In genomic region chr12:53998900-53999236, GRCh38 we compare ENCODE assay signal across 23 cellular contexts. TPM values are rescaled to one million over a fixed set of nuclear protein-coding genes. Genes with fewer than 3 reads are reported as not detected.
A peak's percentile ranks its signal among the peaks of the same experiment; 100 is the strongest.
DNase-seq lines count a peak whose midpoint lies in the region; ATAC-seq, FAIRE-seq and TF ChIP-seq lines count a peak whose summit lies in the region.
"Had no signal": no experiment of that assay in that cellular context is flagged by ENCODE, and none has a peak within 500 bp of the region (broad histone marks: within the 10 kb centered on the region; RNA-seq: fewer than 3 reads in every experiment).

No MANE protein-coding gene starts in this region.

- H3K27ac ChIP-seq in GM23248 (no peak overlapping the region), SJSA1 (peak overlapping the region; percentile 18), keratinocyte (ENCODE audit: control insufficient read depth, insufficient read depth, low read length) (peak overlapping the region; percentile 96), subcutaneous abdominal adipose tissue (ENCODE audit: low read depth, low read length) (peak overlapping the region; percentile 98)
- H3K27ac ChIP-seq: BLaER1, body of pancreas, colonic mucosa, PC-9 had no signal

- H3K9me1 ChIP-seq in keratinocyte (ENCODE audit: control insufficient read depth, extremely low read depth, insufficient read depth, low read length) = no peaks in the 10 kb centered on the region

- H3K9ac ChIP-seq in GM23248 = peak overlapping the region; percentile 98; the same call in 1 of the 2 replicates
- peak overlapping the region; percentile 98 for H3K9ac ChIP-seq in keratinocyte (ENCODE audit: control insufficient read depth, extremely low read depth, insufficient read depth, low read length)
- H3K9ac ChIP-seq in subcutaneous abdominal adipose tissue (ENCODE audit: low read length in 5 of 5) = peak overlapping the region in 2 of 5 donors; percentile 57 to 98
- H3K9ac ChIP-seq: BLaER1 had no signal

- H4K20me1 ChIP-seq in GM23248 (ENCODE audit: insufficient read depth) (no peaks in the 10 kb centered on the region), keratinocyte (ENCODE audit: control insufficient read depth, extremely low read depth, insufficient read depth, low read length) (no peaks in the 10 kb centered on the region)

- H3K4me3 ChIP-seq in GM23248 (peak overlapping the region; percentile 96), SJSA1 (no peak overlapping the region), keratinocyte (ENCODE audit: control insufficient read depth in 2 of 3, extremely low read depth in 1 of 3, insufficient read depth in 2 of 3, low read depth in 1 of 3, low read length in 3 of 3) (peak overlapping the region; percentile 51 to 96 (median 82)), subcutaneous abdominal adipose tissue (ENCODE audit: low read depth in 1 of 5, low read length in 5 of 5) (peak overlapping the region; percentile 47 to 78 (median 77))
- H3K4me3 ChIP-seq: BLaER1, body of pancreas, colonic mucosa, PC-9 had no signal

- H3K9me3 ChIP-seq in GM23248 (ENCODE audit: low read depth) (no peaks in the 10 kb centered on the region), SJSA1 (replicated peaks) (no peaks in the 10 kb centered on the region), keratinocyte (ENCODE audit: control insufficient read depth, low read depth, low read length) (no peaks in the 10 kb centered on the region), subcutaneous abdominal adipose tissue (ENCODE audit: control insufficient read depth in 5 of 5, low read length in 5 of 5) (no peaks in the 10 kb centered on the region)
- H3K9me3 ChIP-seq: body of pancreas, colonic mucosa had no signal

- WGBS in GM23248 (ENCODE audit: low coverage in 1 of 2, low lambda C conversion rate in 2 of 2, missing lambda C conversion rate in 2 of 2), 2 experiments = 43 to 49% methylated on average over 11 to 13 of the region's 13 CpGs

- in situ Hi-C loops in GM23248 (cut with MboI) = no loop called here

- TF ChIP-seq CTCF in keratinocyte (optimal IDR thresholded peaks at IDR 0.05 in 1 of 3, IDR thresholded peaks at IDR 0.05 in 1 of 3, conservative IDR thresholded peaks at IDR 0.05 in 1 of 3; ENCODE audit: extremely low read depth in 1 of 3, insufficient read depth in 2 of 3, low read length in 3 of 3) (no peak), D721Med (IDR thresholded peaks at IDR 0.05; ENCODE audit: insufficient read depth, missing control alignments) (no peak)

- H3K79me2 ChIP-seq in GM23248 (ENCODE audit: insufficient read depth) (peaks cover 9% of the 10 kb centered on the region; the same call in 1 of the 2 replicates), keratinocyte (ENCODE audit: control insufficient read depth, insufficient read depth, low read length) (peaks cover 75% of the 10 kb centered on the region)

- no peak for FAIRE-seq in keratinocyte (lab: Jason Lieb, UNC)
- FAIRE-seq in D721Med (lab: Jason Lieb, UNC) = no peak
- FAIRE-seq: endometrium had no signal

- ATAC-seq in HG03095 (IDR thresholded peaks at IDR 0.05; ENCODE audit: unreplicated experiment) (no peak), GM21528 (IDR thresholded peaks at IDR 0.05; ENCODE audit: low FRiP score, unreplicated experiment) (no peak)
- ATAC-seq: activated naive CD4-positive, alpha-beta T cell treated with anti-CD3 and anti-CD28 coated beads, Interleukin-2, amount 50 U/mL, for 72 hours; activated T-cell treated with anti-CD3 and anti-CD28 coated beads, Interleukin-2, amount 50 U/mL, for 4 hours; body of pancreas; foreskin keratinocyte; right cardiac atrium had no signal

- no peaks in the 10 kb centered on the region for H3K36me3 ChIP-seq in GM23248 (ENCODE audit: low read depth)
- H3K36me3 ChIP-seq in SJSA1 = 0 out of 2 replicates have a peak, but pooled peaks cover 5% of the 10 kb centered on the region
- peaks cover 0 to 6% of the 10 kb centered on the region in 2 experiments for H3K36me3 ChIP-seq in keratinocyte (ENCODE audit: control insufficient read depth in 2 of 2, extremely low read depth in 1 of 2, insufficient read depth in 2 of 2, low read length in 2 of 2)
- H3K36me3 ChIP-seq in subcutaneous abdominal adipose tissue (ENCODE audit: control insufficient read depth in 5 of 5, insufficient read depth in 5 of 5, low read length in 5 of 5) = no peaks in the 10 kb centered on the region
- H3K36me3 ChIP-seq: BLaER1, colonic mucosa had no signal

- peak overlapping the region; percentile 100; the same call in 1 of the 2 replicates for H2AFZ ChIP-seq in GM23248
- no peak overlapping the region for H2AFZ ChIP-seq in keratinocyte (ENCODE audit: control insufficient read depth, low read length)
- H2AFZ ChIP-seq: PC-9 had no signal

- no peaks in the 10 kb centered on the region for H3F3A ChIP-seq in GM23248 (ENCODE audit: insufficient read depth)

- H3K4me2 ChIP-seq in GM23248 (ENCODE audit: unreplicated experiment) (peak overlapping the region; percentile 57), keratinocyte (ENCODE audit: control insufficient read depth, extremely low read depth, insufficient read depth, low read depth, low read length) (peak overlapping the region; percentile 94)
- H3K4me2 ChIP-seq: BLaER1, PC-9 had no signal

- DNase-seq in GM23248 (no peak), SJSA1 (ENCODE audit: low read depth in 1 of 2, low spot score in 2 of 2) (no peak), keratinocyte (ENCODE audit: low read depth, low spot score) (no peak), D721Med (ENCODE audit: insufficient read length, low spot score) (no peak)
- DNase-seq: activated CD4-positive, alpha-beta T cell treated with anti-CD3 and anti-CD28 coated beads, Interleukin-2, amount 50 U/mL, for 48 hours; activated T-cell treated with anti-CD3 and anti-CD28 coated beads, Interleukin-2, amount 50 U/mL, for 4 hours; body of pancreas; colonic mucosa; HFFc6; Kasumi-1; midbrain; NCI-H1417 treated with DMSO at 0.1 percent for 48 hours; NCI-H2171 treated with DMSO at 0.1 percent for 48 hours; PC-9; right cardiac atrium had no signal

- H3K4me1 ChIP-seq in GM23248 (ENCODE audit: insufficient read depth) (peaks cover 3% of the 10 kb centered on the region; the same call in 1 of the 2 replicates), SJSA1 (replicated peaks) (peaks cover 58% of the 10 kb centered on the region), keratinocyte (ENCODE audit: control insufficient read depth, extremely low read depth, insufficient read depth, low read length) (peaks cover 32% of the 10 kb centered on the region), subcutaneous abdominal adipose tissue (ENCODE audit: control insufficient read depth in 5 of 5, insufficient read depth in 5 of 5, low read length in 5 of 5) (peaks cover 4 to 94% (median 84%) of the 10 kb centered on the region in 5 donors)
- H3K4me1 ChIP-seq: BLaER1 had no signal

- dilution Hi-C loops in keratinocyte (cut with MboI; ENCODE audit: extremely low pct_ligation_motif_present, low sequenced_read_pairs) = no loop called here

- no peaks in the 10 kb centered on the region for H3K9me2 ChIP-seq in GM23248 (ENCODE audit: insufficient read depth)

- H3K27me3 ChIP-seq in GM23248 (replicated peaks; ENCODE audit: insufficient read depth) = peaks cover 10% of the 10 kb centered on the region
- no peaks in the 10 kb centered on the region for H3K27me3 ChIP-seq in SJSA1 (replicated peaks)
- H3K27me3 ChIP-seq in keratinocyte (ENCODE audit: control insufficient read depth, extremely low read depth, insufficient read depth, low read length) = no peaks in the 10 kb centered on the region
- peaks cover 0 to 45% (median 35%) of the 10 kb centered on the region in 5 donors for H3K27me3 ChIP-seq in subcutaneous abdominal adipose tissue (ENCODE audit: control insufficient read depth in 5 of 5, insufficient read depth in 4 of 5, low read length in 5 of 5)
- H3K27me3 ChIP-seq: foreskin keratinocyte had no signal

RNA-seq across cellular contexts. Expression of gene HOXC9, which starts 1.1 kb away (rescaled TPM):
- total RNA-seq in GM23248 (2014; rRNA removed; shearing (Covaris generic)) = 2.5 and 3.7 TPM in 2 replicates
- polyA plus RNA-seq in GM23248 (2016; fragmentation: Nextera tagmentation; extraction: Ambion mirVana) = 5.5 and 6.0 TPM in 2 replicates
- 9.6 and 14.2 TPM in 2 replicates for total RNA-seq in SJSA1 (2014; rRNA removed; shearing (Covaris generic))
- 1.1 to 3.3 TPM (median 1.8 TPM) in 3 replicates for polyA plus RNA-seq in keratinocyte
- 2.9 TPM for polyA plus RNA-seq in keratinocyte (2011; ENCODE audit: low read depth)
- polyA plus RNA-seq in keratinocyte (2011; cell fraction: cytosol; rRNA removed) = 2.4 and 2.9 TPM in 2 replicates
- 3.1 and 3.7 TPM in 2 replicates for polyA plus RNA-seq in keratinocyte (2011; cell fraction: nucleus; rRNA removed)
- 3.5 and 4.4 TPM in 2 replicates for polyA plus RNA-seq in keratinocyte (2012; ENCODE audit: low replicate concordance)
- polyA minus RNA-seq in keratinocyte = 0.23 to 1.4 TPM (median 0.90 TPM) in 3 replicates
- polyA minus RNA-seq in keratinocyte (2011; cell fraction: cytosol; rRNA and poly(A)+ RNA removed) = 2.1 TPM
- polyA minus RNA-seq in keratinocyte (2011; cell fraction: nucleus; rRNA and poly(A)+ RNA removed) = 1.2 and 1.4 TPM in 2 replicates
- total RNA-seq: activated naive CD4-positive, alpha-beta T cell treated with anti-CD3 and anti-CD28 coated beads, Interleukin-2, amount 50 U/mL, for 72 hours; activated T-cell treated with anti-CD3 and anti-CD28 coated beads, Interleukin-2, amount 50 U/mL, for 4 hours; body of pancreas; colonic mucosa had no signal
- polyA plus RNA-seq: right cardiac atrium had no signal

RNA-seq across cellular contexts. Expression of gene HOXC8, which starts 9.9 kb away (rescaled TPM):
- total RNA-seq in GM23248 (2014; rRNA removed; shearing (Covaris generic)) = 3.8 and 11.3 TPM in 2 replicates
- polyA plus RNA-seq in GM23248 (2016; fragmentation: Nextera tagmentation; extraction: Ambion mirVana) (16.7 and 20.8 TPM in 2 replicates), keratinocyte (1.8 to 3.8 TPM (median 2.0 TPM) in 3 replicates)
- 0.19 and 1.3 TPM in 2 replicates for total RNA-seq in SJSA1 (2014; rRNA removed; shearing (Covaris generic))
- polyA plus RNA-seq in keratinocyte (2011; ENCODE audit: low read depth) = 2.1 TPM
- polyA plus RNA-seq in keratinocyte (2011; cell fraction: cytosol; rRNA removed) = 3.3 TPM in 2 replicates
- polyA plus RNA-seq in keratinocyte (2011; cell fraction: nucleus; rRNA removed) = 4.2 and 4.7 TPM in 2 replicates
- 2.0 and 3.3 TPM in 2 replicates for polyA plus RNA-seq in keratinocyte (2012; ENCODE audit: low replicate concordance)
- 1.3 to 2.3 TPM (median 1.5 TPM) in 3 replicates for polyA minus RNA-seq in keratinocyte
- 2.1 TPM for polyA minus RNA-seq in keratinocyte (2011; cell fraction: cytosol; rRNA and poly(A)+ RNA removed)
- polyA minus RNA-seq in keratinocyte (2011; cell fraction: nucleus; rRNA and poly(A)+ RNA removed) = 1.4 and 1.6 TPM in 2 replicates
- total RNA-seq: activated naive CD4-positive, alpha-beta T cell treated with anti-CD3 and anti-CD28 coated beads, Interleukin-2, amount 50 U/mL, for 72 hours; activated T-cell treated with anti-CD3 and anti-CD28 coated beads, Interleukin-2, amount 50 U/mL, for 4 hours; body of pancreas; colonic mucosa; HFFc6; right cardiac atrium had no signal
- polyA plus RNA-seq: right cardiac atrium had no signal

RNA-seq across cellular contexts. Expression of gene HOXC10, which starts 13.9 kb away (rescaled TPM):
- total RNA-seq in GM23248 (2014; rRNA removed; shearing (Covaris generic)) = not detected in 2 replicates
- polyA plus RNA-seq in GM23248 (2016; fragmentation: Nextera tagmentation; extraction: Ambion mirVana) (not detected in 2 replicates), keratinocyte (7.3 to 33.1 TPM (median 14.1 TPM) in 3 replicates)
- total RNA-seq in SJSA1 (2014; rRNA removed; shearing (Covaris generic)) = 3.2 and 7.5 TPM in 2 replicates
- 19.6 TPM for polyA plus RNA-seq in keratinocyte (2011; ENCODE audit: low read depth)
- 24.3 and 25.3 TPM in 2 replicates for polyA plus RNA-seq in keratinocyte (2011; cell fraction: cytosol; rRNA removed)
- polyA plus RNA-seq in keratinocyte (2011; cell fraction: nucleus; rRNA removed) = 11.5 and 14.8 TPM in 2 replicates
- polyA plus RNA-seq in keratinocyte (2012; ENCODE audit: low replicate concordance) = 26.1 and 26.3 TPM in 2 replicates
- polyA minus RNA-seq in keratinocyte = 5.1 to 26.1 TPM (median 7.3 TPM) in 3 replicates
- polyA minus RNA-seq in keratinocyte (2011; cell fraction: cytosol; rRNA and poly(A)+ RNA removed) = 21.1 TPM
- polyA minus RNA-seq in keratinocyte (2011; cell fraction: nucleus; rRNA and poly(A)+ RNA removed) = 4.0 and 6.6 TPM in 2 replicates
- total RNA-seq: activated naive CD4-positive, alpha-beta T cell treated with anti-CD3 and anti-CD28 coated beads, Interleukin-2, amount 50 U/mL, for 72 hours; activated T-cell treated with anti-CD3 and anti-CD28 coated beads, Interleukin-2, amount 50 U/mL, for 4 hours; body of pancreas; colonic mucosa; HT-29; right cardiac atrium had no signal
- polyA plus RNA-seq: right cardiac atrium had no signal

RNA-seq across cellular contexts. Expression of gene HOTAIR, which starts 24.1 kb away (rescaled TPM):
- not detected in 2 replicates for total RNA-seq in GM23248 (2014; rRNA removed; shearing (Covaris generic))
- not detected in 2 replicates for polyA plus RNA-seq in GM23248 (2016; fragmentation: Nextera tagmentation; extraction: Ambion mirVana)
- total RNA-seq in SJSA1 (2014; rRNA removed; shearing (Covaris generic)) = 11.1 and 13.5 TPM in 2 replicates
- polyA plus RNA-seq in keratinocyte = 2.5 to 4.0 TPM (median 2.9 TPM) in 3 replicates
- 3.5 TPM for polyA plus RNA-seq in keratinocyte (2011; ENCODE audit: low read depth)
- polyA plus RNA-seq in keratinocyte (2011; cell fraction: cytosol; rRNA removed) = 2.4 and 2.8 TPM in 2 replicates
- polyA plus RNA-seq in keratinocyte (2011; cell fraction: nucleus; rRNA removed) = 7.6 and 8.3 TPM in 2 replicates
- 1.2 and 3.3 TPM in 2 replicates for polyA plus RNA-seq in keratinocyte (2012; ENCODE audit: low replicate concordance)
- 0.22 to 0.92 TPM (median 0.56 TPM) in 3 replicates for polyA minus RNA-seq in keratinocyte
- 0.96 TPM for polyA minus RNA-seq in keratinocyte (2011; cell fraction: cytosol; rRNA and poly(A)+ RNA removed)
- 0.53 and 0.85 TPM in 2 replicates for polyA minus RNA-seq in keratinocyte (2011; cell fraction: nucleus; rRNA and poly(A)+ RNA removed)
- total RNA-seq: activated naive CD4-positive, alpha-beta T cell treated with anti-CD3 and anti-CD28 coated beads, Interleukin-2, amount 50 U/mL, for 72 hours; activated T-cell treated with anti-CD3 and anti-CD28 coated beads, Interleukin-2, amount 50 U/mL, for 4 hours; body of pancreas; colonic mucosa; right cardiac atrium had no signal
- polyA plus RNA-seq: right cardiac atrium had no signal

RNA-seq across cellular contexts. Expression of gene HOXC11, which starts 25.9 kb away (rescaled TPM):
- not detected in 2 replicates for total RNA-seq in GM23248 (2014; rRNA removed; shearing (Covaris generic))
- polyA plus RNA-seq in GM23248 (2016; fragmentation: Nextera tagmentation; extraction: Ambion mirVana) (not detected in 2 replicates), keratinocyte (1.2 to 2.4 TPM (median 1.6 TPM) in 3 replicates)
- total RNA-seq in SJSA1 (2014; rRNA removed; shearing (Covaris generic)) = 4.3 and 4.6 TPM in 2 replicates
- 1.1 TPM for polyA plus RNA-seq in keratinocyte (2011; ENCODE audit: low read depth)
- 0.92 and 1.9 TPM in 2 replicates for polyA plus RNA-seq in keratinocyte (2011; cell fraction: cytosol; rRNA removed)
- polyA plus RNA-seq in keratinocyte (2011; cell fraction: nucleus; rRNA removed) = 3.5 and 5.5 TPM in 2 replicates
- 5.1 and 6.3 TPM in 2 replicates for polyA plus RNA-seq in keratinocyte (2012; ENCODE audit: low replicate concordance)
- 1.2 to 2.3 TPM (median 1.3 TPM) in 3 replicates for polyA minus RNA-seq in keratinocyte
- polyA minus RNA-seq in keratinocyte (2011; cell fraction: cytosol; rRNA and poly(A)+ RNA removed) = 2.3 TPM
- polyA minus RNA-seq in keratinocyte (2011; cell fraction: nucleus; rRNA and poly(A)+ RNA removed) = 1.6 and 2.2 TPM in 2 replicates
- total RNA-seq: activated naive CD4-positive, alpha-beta T cell treated with anti-CD3 and anti-CD28 coated beads, Interleukin-2, amount 50 U/mL, for 72 hours; activated T-cell treated with anti-CD3 and anti-CD28 coated beads, Interleukin-2, amount 50 U/mL, for 4 hours; body of pancreas; colonic mucosa; HT-29; right cardiac atrium had no signal
- polyA plus RNA-seq: right cardiac atrium had no signal
